In genomic region chr10:3866347-3866746, GRCh38 we compare ENCODE assay signal across 13 cellular contexts.
DNase-seq lines count a peak whose midpoint lies in the region; ATAC-seq and TF ChIP-seq lines count a peak whose summit lies in the region.
"Had no signal": no experiment of that assay in that cellular context is flagged by ENCODE, and none has a peak within 500 bp of the region (broad histone marks: within the 10 kb centered on the region; RNA-seq: fewer than 3 reads in every experiment).

No MANE protein-coding gene starts in this region.

- H4K20me1 ChIP-seq in smooth muscle cell (ENCODE audit: low read depth) = no peaks in the 10 kb centered on the region

- DNase-seq in GM12865 (ENCODE audit: low read depth) = peak; percentile 46
- DNase-seq in colonic mucosa = peak; percentile 11
- no peak for DNase-seq in smooth muscle cell (lab: John Stamatoyannopoulos, UW; ENCODE audit: unreplicated experiment)
- no peak for DNase-seq in COLO829 (ENCODE audit: low spot score)
- no peak for DNase-seq in NCI-H345 (lab: John Stamatoyannopoulos, UW)
- DNase-seq in omental fat pad (ENCODE audit: low spot score) = no peak
- DNase-seq: COR-L47, kidney glomerular epithelial cell, MM.1S, sigmoid colon had no signal

- H3K27ac ChIP-seq in colonic mucosa = peak overlapping the region; percentile 80
- no peak overlapping the region for H3K27ac ChIP-seq in smooth muscle cell (ENCODE audit: low read depth)
- H3K27ac ChIP-seq: sigmoid colon had no signal

- H3K27me3 ChIP-seq in colonic mucosa (no peaks in the 10 kb centered on the region), smooth muscle cell (ENCODE audit: low read depth) (no peaks in the 10 kb centered on the region)
- H3K27me3 ChIP-seq: sigmoid colon had no signal

- TF ChIP-seq CTCF in GM12865 (IDR thresholded peaks at IDR 0.05; ENCODE audit: insufficient read depth, low read depth, low read length, missing control alignments) = no peak
- TF ChIP-seq CTCF in colonic mucosa (IDR thresholded peaks at IDR 0.05) = no peak
- TF ChIP-seq CTCF in smooth muscle cell (IDR thresholded peaks at IDR 0.05; ENCODE audit: borderline replicate concordance, insufficient read depth, poor library complexity, severe bottlenecking) = no peak
- no peak for TF ChIP-seq CTCF in omental fat pad (IDR thresholded peaks at IDR 0.05)

- H3K79me2 ChIP-seq in smooth muscle cell (ENCODE audit: low read depth) = no peaks in the 10 kb centered on the region

- no peak overlapping the region for H3K4me2 ChIP-seq in smooth muscle cell

- peak overlapping the region in 1 of 2 donors; percentile 48 for H3K9ac ChIP-seq in colonic mucosa (ENCODE audit: low read depth in 2 of 2, low read length in 2 of 2)
- H3K9ac ChIP-seq in smooth muscle cell (ENCODE audit: low read depth) = no peak overlapping the region

- 80% methylated on average over 3 of the region's 3 CpGs for WGBS in smooth muscle cell (ENCODE audit: low lambda C conversion rate)

- H3K4me1 ChIP-seq in colonic mucosa (no peaks in the 10 kb centered on the region), smooth muscle cell (ENCODE audit: low read depth) (no peaks in the 10 kb centered on the region)
- H3K4me1 ChIP-seq: sigmoid colon had no signal

- no peaks in the 10 kb centered on the region for H3K9me3 ChIP-seq in colonic mucosa
- H3K9me3 ChIP-seq in smooth muscle cell (replicated peaks; ENCODE audit: low read depth) = no peaks in the 10 kb centered on the region
- H3K9me3 ChIP-seq: sigmoid colon had no signal

- intact Hi-C loops in colonic mucosa (cut with DNase I) = no loop called here

- peak; percentile 34 for ATAC-seq in GM19395 (IDR thresholded peaks at IDR 0.05; ENCODE audit: unreplicated experiment)
- ATAC-seq in HG03354 (IDR thresholded peaks at IDR 0.05; ENCODE audit: poor library complexity, severe bottlenecking, unreplicated experiment) = peak; percentile 32
- ATAC-seq in omental fat pad (ENCODE audit: low FRiP score) = no peak
- ATAC-seq: naive thymus-derived CD4-positive, alpha-beta T cell had no signal

- no peak overlapping the region for H2AFZ ChIP-seq in smooth muscle cell (ENCODE audit: low read depth)

- no peaks in the 10 kb centered on the region for H3K36me3 ChIP-seq in colonic mucosa
- H3K36me3 ChIP-seq in smooth muscle cell (ENCODE audit: low read depth) = no peaks in the 10 kb centered on the region
- H3K36me3 ChIP-seq: sigmoid colon had no signal

- H3F3A ChIP-seq in smooth muscle cell (ENCODE audit: low read depth) = no peaks in the 10 kb centered on the region

- H3K4me3 ChIP-seq in GM12865 (ENCODE audit: low read depth, low read length) (no peak overlapping the region), colonic mucosa (no peak overlapping the region), smooth muscle cell (no peak overlapping the region)
- H3K4me3 ChIP-seq: sigmoid colon had no signal

Comparison
In these comparisons a context has a peak if more than half of its experiments do, and no peak if none do; other contexts are left out.
1. DNase-seq: peak in GM12865 (single experiment) and colonic mucosa (single experiment); none in smooth muscle cell (single experiment), COLO829 (single experiment), NCI-H345 (single experiment) and omental fat pad (single experiment).